27 cellular contexts compared by ENCODE assay signal in the genomic region with DNA sequence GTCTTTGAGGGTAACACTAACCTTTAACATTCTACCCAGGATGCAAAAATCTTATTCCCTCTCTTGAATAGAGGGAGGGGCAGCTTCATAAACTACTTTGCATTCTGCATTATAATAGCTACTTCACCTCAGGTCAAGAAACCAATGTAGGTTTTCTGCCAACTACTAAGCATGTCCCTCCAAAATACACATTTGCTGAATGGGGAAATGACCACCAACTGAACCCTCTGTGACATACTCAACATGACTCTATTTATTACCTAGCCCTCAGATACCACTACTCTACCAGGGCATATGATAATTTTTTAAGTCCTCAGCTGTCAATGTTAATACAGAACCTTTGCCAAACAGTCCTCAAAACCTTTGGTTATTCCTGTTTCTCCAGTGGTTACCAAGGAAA.
"Had no signal": no experiment of that assay in that cellular context is flagged by ENCODE, and none has a peak within 500 bp of the region (broad histone marks: within the 10 kb centered on the region; RNA-seq: fewer than 3 reads in every experiment).

No MANE protein-coding gene starts in this region.

- ATAC-seq: naive thymus-derived CD4-positive, alpha-beta T cell; natural killer cell; psoas muscle; right lobe of liver; stimulated activated memory B cell treated with anti-CD40 and anti-IgM and Interleukin-4, amounts not matched to agents 10 μg/mL and 1 μg/mL and 100 μg/mL, for 72 hours; stimulated activated naive CD8-positive, alpha-beta T cell treated with anti-CD3 and anti-CD28 coated beads, Interleukin-15, amount 100 ng/mL, for 72 hours; stimulated activated naive CD8-positive, alpha-beta T cell treated with anti-CD3 and anti-CD28 coated beads, Interleukin-15, Interleukin-2, amounts not matched to agents 100 U/mL and 50 U/mL, for 24 hours had no signal

- H3K36me3 Mint-ChIP-seq: natural killer cell; neural progenitor cell; stimulated activated memory B cell treated with anti-CD40 and anti-IgM and Interleukin-4, amounts not matched to agents 10 μg/mL and 1 μg/mL and 100 μg/mL, for 72 hours; type B pancreatic cell had no signal

- H3K27ac Mint-ChIP-seq: naive thymus-derived CD4-positive, alpha-beta T cell; natural killer cell; nephron; neural progenitor cell; stimulated activated memory B cell treated with anti-CD40 and anti-IgM and Interleukin-4, amounts not matched to agents 10 μg/mL and 1 μg/mL and 100 μg/mL, for 72 hours; stimulated activated naive CD8-positive, alpha-beta T cell treated with anti-CD3 and anti-CD28 coated beads, Interleukin-15, amount 100 ng/mL, for 72 hours; type B pancreatic cell had no signal

- H3K9me3 Mint-ChIP-seq: natural killer cell; neural progenitor cell; stimulated activated memory B cell treated with anti-CD40 and anti-IgM and Interleukin-4, amounts not matched to agents 10 μg/mL and 1 μg/mL and 100 μg/mL, for 72 hours; stimulated activated naive CD8-positive, alpha-beta T cell treated with anti-CD3 and anti-CD28 coated beads, Interleukin-15, amount 100 ng/mL, for 72 hours; type B pancreatic cell had no signal

- H3K27me3 ChIP-seq: neural progenitor cell, ovary, right lobe of liver, sigmoid colon, suprapubic skin, testis, tibial artery, transverse colon, upper lobe of right lung, uterus had no signal

- DNase-seq: naive thymus-derived CD4-positive, alpha-beta T cell; natural killer cell; occipital lobe; ovary; psoas muscle; right lobe of liver; sigmoid colon; small intestine; stimulated activated CD4-positive, alpha-beta T cell treated with anti-CD3 and anti-CD28 coated beads, Interleukin-15, amount 100 ng/mL, for 24 hours; stimulated activated CD4-positive, alpha-beta T cell treated with anti-CD3 and anti-CD28 coated beads, Interleukin-4, amount 100 ng/mL, for 1 hour; stimulated activated CD4-positive, alpha-beta T cell treated with anti-CD3 and anti-CD28 coated beads, Interleukin-4, amount 100 ng/mL, for 4 hours; stimulated activated CD8-positive, alpha-beta memory T cell treated with anti-CD3 and anti-CD28 coated beads, Interleukin-4, amount 100 ng/mL, for 48 hours; stimulated activated naive CD4-positive, alpha-beta T cell; stimulated activated naive CD8-positive, alpha-beta T cell treated with anti-CD3 and anti-CD28 coated beads, Interleukin-15, amount 100 ng/mL, for 72 hours; stimulated activated naive CD8-positive, alpha-beta T cell treated with anti-CD3 and anti-CD28 coated beads, Interleukin-15, Interleukin-2, amounts not matched to agents 100 U/mL and 50 U/mL, for 24 hours; substantia nigra; testis; tibial artery; transverse colon; upper lobe of right lung; uterus had no signal

- H3K27me3 Mint-ChIP-seq: naive thymus-derived CD4-positive, alpha-beta T cell; stimulated activated naive CD8-positive, alpha-beta T cell treated with anti-CD3 and anti-CD28 coated beads, Interleukin-15, amount 100 ng/mL, for 72 hours had no signal

- H3K9me3 ChIP-seq: ovary, psoas muscle, right lobe of liver, sigmoid colon, suprapubic skin, testis, tibial artery, transverse colon, upper lobe of right lung, uterus had no signal

- H3K36me3 ChIP-seq: neural progenitor cell, ovary, right lobe of liver, sigmoid colon, suprapubic skin, tibial artery, transverse colon, upper lobe of right lung, uterus had no signal

- H3K27ac ChIP-seq: neural progenitor cell, ovary, parathyroid adenoma, psoas muscle, right lobe of liver, sigmoid colon, suprapubic skin, testis, tibial artery, transverse colon, upper lobe of right lung, uterus had no signal

- H3K4me3 ChIP-seq: neural progenitor cell, ovary, psoas muscle, right lobe of liver, sigmoid colon, suprapubic skin, testis, tibial artery, transverse colon, upper lobe of right lung, uterus had no signal

- H3K4me1 Mint-ChIP-seq: naive thymus-derived CD4-positive, alpha-beta T cell; natural killer cell; stimulated activated naive CD8-positive, alpha-beta T cell treated with anti-CD3 and anti-CD28 coated beads, Interleukin-15, amount 100 ng/mL, for 72 hours had no signal

- H3K4me1 ChIP-seq: right lobe of liver, sigmoid colon, testis, transverse colon, upper lobe of right lung, uterus had no signal

- H3K4me3 Mint-ChIP-seq: naive thymus-derived CD4-positive, alpha-beta T cell; natural killer cell; nephron; neural progenitor cell; stimulated activated memory B cell treated with anti-CD40 and anti-IgM and Interleukin-4, amounts not matched to agents 10 μg/mL and 1 μg/mL and 100 μg/mL, for 72 hours; stimulated activated naive CD8-positive, alpha-beta T cell treated with anti-CD3 and anti-CD28 coated beads, Interleukin-15, amount 100 ng/mL, for 72 hours; type B pancreatic cell had no signal
